In the genomic region with DNA sequence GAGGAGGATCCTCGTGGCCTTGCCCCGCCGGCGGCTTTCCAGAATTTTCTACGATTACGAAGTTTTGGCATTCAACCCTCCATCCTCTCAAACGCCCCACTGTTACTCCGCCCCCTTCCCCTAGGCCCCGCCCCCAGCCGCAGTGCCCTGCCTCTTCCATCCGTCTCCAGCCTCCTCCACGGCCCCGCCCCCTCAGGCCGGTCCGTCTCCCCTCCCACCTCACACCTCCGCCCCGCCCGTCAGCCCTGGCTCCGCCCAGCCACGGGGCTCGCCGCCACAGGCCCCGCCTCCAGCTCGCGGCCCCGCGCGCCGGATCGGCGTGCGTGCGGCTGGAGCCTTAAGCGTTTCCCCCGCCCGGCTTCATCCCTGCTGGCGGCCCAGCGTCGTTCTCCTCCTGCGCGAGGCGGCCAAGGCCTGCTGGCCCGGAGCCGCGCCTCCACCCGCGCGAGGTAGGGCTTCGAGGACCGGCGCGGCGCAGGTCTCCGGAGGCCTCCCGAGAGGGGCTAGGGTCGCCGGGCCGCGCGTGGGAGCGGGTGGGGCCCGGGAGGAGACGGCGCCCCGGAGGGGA, we compare ENCODE assay signal across 8 cellular contexts. TPM values are rescaled to one million over a fixed set of nuclear protein-coding genes. Genes with fewer than 3 reads are reported as not detected.
DNase-seq lines count a peak whose midpoint lies in the region; ATAC-seq and TF ChIP-seq lines count a peak whose summit lies in the region.

A gene with protein sequence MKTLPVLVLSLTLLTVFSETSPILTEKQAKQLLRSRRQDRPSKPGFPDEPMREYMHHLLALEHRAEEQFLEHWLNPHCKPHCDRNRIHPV (minus strand): TSS at position 109 of the 568 bp plus-strand sequence. CDS start 18,110 bp downstream, outside the sequence.
A gene (plus strand): TSS at position 340 of the 568 bp plus-strand sequence. CDS start 645 bp downstream, outside the sequence.

- peaks cover 43% of the 10 kb centered on the region for H3K79me2 ChIP-seq in DND-41 (ENCODE audit: insufficient read depth, low read length)
- peaks cover 74% of the 10 kb centered on the region for H3K79me2 ChIP-seq in KMS-11 (ENCODE audit: insufficient read depth, low read depth)

- peaks cover 33% of the 10 kb centered on the region for H3K36me3 ChIP-seq in DND-41 (ENCODE audit: insufficient read depth, low read length)
- no peaks in the 10 kb centered on the region for H3K36me3 ChIP-seq in KMS-11 (ENCODE audit: insufficient read depth)
- H3K36me3 ChIP-seq in Peyer's patch = no peaks in the 10 kb centered on the region

- H3K27me3 ChIP-seq in DND-41 (ENCODE audit: insufficient read depth, low read length, poor library complexity) (no peaks in the 10 kb centered on the region), KMS-11 (ENCODE audit: insufficient read depth, low read depth) (no peaks in the 10 kb centered on the region), Peyer's patch (no peaks in the 10 kb centered on the region)

- H3K9me3 ChIP-seq in DND-41 (ENCODE audit: insufficient read depth, low read length, severe bottlenecking) (no peaks in the 10 kb centered on the region), Peyer's patch (no peaks in the 10 kb centered on the region)

- H3K27me3 Mint-ChIP-seq in activated T-helper 17 cell treated with anti-CD3 and anti-CD28 coated beads, Interleukin-2, amount 50 U/mL, for 72 hours = no peaks in the 10 kb centered on the region
- no peaks in the 10 kb centered on the region for H3K27me3 Mint-ChIP-seq in natural killer cell treated with Interleukin-12 subunit alpha and Interleukin-12 subunit beta and Interleukin-15 and Interleukin-18, amount 100 ng/mL, for 72 hours

- H3K27ac ChIP-seq in DND-41 (ENCODE audit: low read length) (peak within 1 kb of the TSS; percentile 68), KMS-11 (peak within 1 kb of the TSS; percentile 74), Peyer's patch (peak within 1 kb of the TSS; percentile 76 to 98 (median 87))

- H2AFZ ChIP-seq in DND-41 (ENCODE audit: low read depth, low read length) (peak within 1 kb of the TSS; percentile 81), KMS-11 (ENCODE audit: low read depth) (peak within 1 kb of the TSS; percentile 78)

- H3K4me2 ChIP-seq in DND-41 (ENCODE audit: insufficient read depth, low read length) (peak within 1 kb of the TSS; percentile 87), KMS-11 (peak within 1 kb of the TSS; percentile 84)

- H3K9ac ChIP-seq in DND-41 (ENCODE audit: low read depth, low read length) (peak within 1 kb of the TSS; percentile 67), KMS-11 (peak within 1 kb of the TSS; percentile 70)

- peaks cover 45% of the 10 kb centered on the region for H3K4me1 Mint-ChIP-seq in activated T-helper 17 cell treated with anti-CD3 and anti-CD28 coated beads, Interleukin-2, amount 50 U/mL, for 72 hours
- peaks cover 35 to 40% of the 10 kb centered on the region in 2 donors for H3K4me1 Mint-ChIP-seq in natural killer cell treated with Interleukin-12 subunit alpha and Interleukin-12 subunit beta and Interleukin-15 and Interleukin-18, amount 100 ng/mL, for 72 hours (ENCODE audit: low read depth in 2 of 2)

- peaks cover 59% of the 10 kb centered on the region for H3K4me1 ChIP-seq in DND-41 (ENCODE audit: insufficient read depth, low read length)
- peaks cover 50% of the 10 kb centered on the region for H3K4me1 ChIP-seq in KMS-11 (ENCODE audit: low read depth, poor library complexity, severe bottlenecking)
- H3K4me1 ChIP-seq in Peyer's patch = peaks cover 0 to 26% (median 2%) of the 10 kb centered on the region in 4 donors

- H3K4me3 Mint-ChIP-seq in activated T-helper 17 cell treated with anti-CD3 and anti-CD28 coated beads, Interleukin-2, amount 50 U/mL, for 72 hours = peak within 1 kb of the TSS; percentile 86
- peak within 1 kb of the TSS; percentile 93 for H3K4me3 Mint-ChIP-seq in natural killer cell treated with Interleukin-12 subunit alpha and Interleukin-12 subunit beta and Interleukin-15 and Interleukin-18, amount 100 ng/mL, for 72 hours

- TF ChIP-seq POLR2A in Peyer's patch (IDR thresholded peaks at IDR 0.05) = peak in 1 of 2 donors; percentile 39

- ATAC-seq in DND-41 (ENCODE audit: insufficient read depth, low read depth) (peak; percentile 86), GM21825 (IDR thresholded peaks at IDR 0.05; ENCODE audit: unreplicated experiment) (peak; percentile 80)
- ATAC-seq in activated T-helper 17 cell treated with anti-CD3 and anti-CD28 coated beads, Interleukin-2, amount 50 U/mL, for 72 hours (replicated peaks) = peak; percentile 88
- peak; percentile 96 to 98 for ATAC-seq in natural killer cell treated with Interleukin-12 subunit alpha and Interleukin-12 subunit beta and Interleukin-15 and Interleukin-18, amount 100 ng/mL, for 72 hours

- DNase-seq in DND-41 = peak; percentile 96
- peak; percentile 99 for DNase-seq in Peyer's patch
- peak; percentile 91 for DNase-seq in fibroblast of mammary gland (ENCODE audit: low read depth)
- DNase-seq in natural killer cell treated with Interleukin-12 subunit alpha and Interleukin-12 subunit beta and Interleukin-15 and Interleukin-18, amount 100 ng/mL, for 72 hours (ENCODE audit: low spot score) = peak; percentile 99
- DNase-seq in stimulated activated naive CD4-positive, alpha-beta T cell treated with Interleukin-2 at 50 U/mL for 16 hours (lab: John Stamatoyannopoulos, UW) = peak; percentile 97

- TF ChIP-seq CTCF in DND-41 (IDR thresholded peaks at IDR 0.05; ENCODE audit: borderline replicate concordance, extremely low read depth, low read length, poor library complexity, severe bottlenecking) = no peak
- TF ChIP-seq CTCF in KMS-11 (conservative IDR thresholded peaks at IDR 0.05; ENCODE audit: low read depth, low read length) = no peak
- no peak for TF ChIP-seq CTCF in Peyer's patch (IDR thresholded peaks at IDR 0.05)
- no peak for TF ChIP-seq CTCF in fibroblast of mammary gland (conservative IDR thresholded peaks at IDR 0.05; ENCODE audit: control insufficient read depth, insufficient read depth, low read depth, low read length)

- H4K20me1 ChIP-seq in DND-41 (ENCODE audit: insufficient read depth, low read length) (peaks cover 24% of the 10 kb centered on the region), KMS-11 (ENCODE audit: insufficient read depth) (no peaks in the 10 kb centered on the region)

- peaks cover 87% of the 10 kb centered on the region for H3K36me3 Mint-ChIP-seq in activated T-helper 17 cell treated with anti-CD3 and anti-CD28 coated beads, Interleukin-2, amount 50 U/mL, for 72 hours (ENCODE audit: low read depth)
- peaks cover 13% of the 10 kb centered on the region for H3K36me3 Mint-ChIP-seq in natural killer cell treated with Interleukin-12 subunit alpha and Interleukin-12 subunit beta and Interleukin-15 and Interleukin-18, amount 100 ng/mL, for 72 hours

- H3K4me3 ChIP-seq in DND-41 (ENCODE audit: low read depth in 1 of 2, low read length in 2 of 2) = peak within 1 kb of the TSS; percentile 40 to 75
- H3K4me3 ChIP-seq in KMS-11 (IDR thresholded peaks at IDR 0.05; ENCODE audit: insufficient read depth, low read depth, low read length) = no peak within 1 kb of the TSS
- peak within 1 kb of the TSS; percentile 66 to 78 (median 69) for H3K4me3 ChIP-seq in Peyer's patch
- H3K4me3 ChIP-seq in fibroblast of mammary gland (ENCODE audit: control insufficient read depth, low read depth, low read length) = peak within 1 kb of the TSS; percentile 74

- no peaks in the 10 kb centered on the region for H3K9me3 Mint-ChIP-seq in activated T-helper 17 cell treated with anti-CD3 and anti-CD28 coated beads, Interleukin-2, amount 50 U/mL, for 72 hours
- no peaks in the 10 kb centered on the region for H3K9me3 Mint-ChIP-seq in natural killer cell treated with Interleukin-12 subunit alpha and Interleukin-12 subunit beta and Interleukin-15 and Interleukin-18, amount 100 ng/mL, for 72 hours

- peak within 1 kb of the TSS; percentile 89 for H3K27ac Mint-ChIP-seq in activated T-helper 17 cell treated with anti-CD3 and anti-CD28 coated beads, Interleukin-2, amount 50 U/mL, for 72 hours
- peak within 1 kb of the TSS; percentile 77 to 82 for H3K27ac Mint-ChIP-seq in natural killer cell treated with Interleukin-12 subunit alpha and Interleukin-12 subunit beta and Interleukin-15 and Interleukin-18, amount 100 ng/mL, for 72 hours

RNA-seq across cellular contexts. Expression of the first gene that starts in this region (rescaled TPM):
- 10 to 100 TPM in 1 of 4 donors, 1 to 10 TPM in 1, not detected in 2; 1.7 to 10.7 TPM for total RNA-seq in Peyer's patch
- total RNA-seq in activated T-helper 17 cell treated with anti-CD3 and anti-CD28 coated beads, Interleukin-2, amount 50 U/mL, for 72 hours = 1 to 10 TPM; 5.0 to 5.6 TPM
- 1 to 10 TPM; 1.9 to 4.7 TPM for total RNA-seq in natural killer cell treated with Interleukin-12 subunit alpha and Interleukin-12 subunit beta and Interleukin-15 and Interleukin-18, amount 100 ng/mL, for 72 hours

RNA-seq across cellular contexts. Expression of the second gene that starts in this region (rescaled TPM):
- 10 to 100 TPM in 1 of 4 donors, 1 to 10 TPM in 3; 4.2 to 12.4 (median 9.0) TPM for total RNA-seq in Peyer's patch
- 10 to 100 TPM; 44.1 to 49.9 TPM for total RNA-seq in activated T-helper 17 cell treated with anti-CD3 and anti-CD28 coated beads, Interleukin-2, amount 50 U/mL, for 72 hours
- total RNA-seq in natural killer cell treated with Interleukin-12 subunit alpha and Interleukin-12 subunit beta and Interleukin-15 and Interleukin-18, amount 100 ng/mL, for 72 hours = 10 to 100 TPM; 21.3 to 39.4 TPM
